ENCODE assay signal across 9 cellular contexts in the genomic region with DNA sequence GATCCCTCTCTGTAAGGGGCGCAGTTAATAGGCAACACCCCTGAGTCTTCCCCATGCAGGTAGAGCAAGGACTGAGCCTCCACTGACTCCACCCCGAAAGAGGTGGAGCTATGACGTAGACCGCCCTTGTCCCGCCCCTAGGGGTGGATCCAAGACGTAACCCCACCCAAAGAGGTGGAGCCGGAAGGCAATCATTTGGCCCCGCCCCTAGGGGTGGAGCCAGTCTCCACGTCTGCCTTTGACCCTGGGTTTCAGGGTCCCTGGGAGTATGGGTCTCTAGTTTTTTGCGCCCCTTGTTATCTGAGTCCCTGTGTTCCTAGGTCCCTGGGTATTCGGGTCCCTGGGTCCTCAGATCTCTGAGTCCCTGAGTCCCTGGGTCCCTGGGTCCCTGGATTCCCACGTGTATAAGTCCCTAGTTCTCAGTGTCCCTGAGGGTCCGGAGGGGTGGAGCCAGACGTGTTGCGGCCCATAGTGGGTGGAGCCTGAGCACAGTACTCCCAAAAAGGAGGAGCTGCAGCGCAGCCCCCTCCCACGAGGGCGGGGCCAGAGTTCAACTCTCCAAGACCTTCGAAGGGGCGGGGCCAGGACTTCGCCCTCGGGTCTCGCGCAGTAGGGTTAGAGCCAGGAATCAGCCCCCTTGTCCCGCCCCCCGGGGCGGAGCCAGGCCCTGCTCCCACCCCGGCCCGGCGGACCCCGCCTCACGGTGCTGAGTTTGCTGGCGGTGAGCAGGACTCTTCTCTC. TPM values are rescaled to one million over a fixed set of nuclear protein-coding genes. Genes with fewer than 3 reads are reported as not detected.
DNase-seq lines count a peak whose midpoint lies in the region; ATAC-seq and TF ChIP-seq lines count a peak whose summit lies in the region.
"Had no signal": no experiment of that assay in that cellular context is flagged by ENCODE, and none has a peak within 500 bp of the region (broad histone marks: within the 10 kb centered on the region; RNA-seq: fewer than 3 reads in every experiment).

No MANE protein-coding gene starts in this region.

- H3K27me3 ChIP-seq in endodermal cell (ENCODE audit: control insufficient read depth, insufficient read depth, low read length, poor library complexity, severe bottlenecking) = peaks cover 17% of the 10 kb centered on the region
- H3K27me3 ChIP-seq in mesenchymal stem cell (ENCODE audit: control insufficient read depth in 1 of 2, insufficient read depth in 1 of 2, low read length in 2 of 2) = peaks cover 19 to 60% of the 10 kb centered on the region in 2 experiments
- H3K27me3 ChIP-seq: neutrophil had no signal

- H3K4ac ChIP-seq in mesenchymal stem cell (ENCODE audit: low read depth in 1 of 2, low read length in 2 of 2) = no peak overlapping the region

- H3K4me3 ChIP-seq in endodermal cell (ENCODE audit: low read length) (peak overlapping the region; percentile 84), mesenchymal stem cell (ENCODE audit: insufficient read depth in 1 of 2, low read depth in 1 of 2, low read length in 2 of 2) (peak overlapping the region in 1 of 2 experiments; percentile 34)

- H3K23ac ChIP-seq in mesenchymal stem cell (ENCODE audit: low read length in 2 of 2) = no peak overlapping the region

- H2BK120ac ChIP-seq in mesenchymal stem cell (ENCODE audit: low read depth, low read length) = no peak overlapping the region

- no peak overlapping the region for H4K8ac ChIP-seq in mesenchymal stem cell (ENCODE audit: low read length)

- no peaks in the 10 kb centered on the region for H3K27me3 Mint-ChIP-seq in activated CD8-positive, alpha-beta T cell treated with anti-CD3 and anti-CD28 coated beads, Interleukin-2, amount 10 ng/mL, durations not matched to agents 7 days and 5 days (ENCODE audit: low read depth)
- peaks cover 32% of the 10 kb centered on the region for H3K27me3 Mint-ChIP-seq in endodermal cell (ENCODE audit: insufficient read depth)

- no peak overlapping the region for H2AK5ac ChIP-seq in mesenchymal stem cell (ENCODE audit: low read length, severe bottlenecking)

- H4K91ac ChIP-seq in mesenchymal stem cell (ENCODE audit: low read length) = no peak overlapping the region

- H2BK5ac ChIP-seq in mesenchymal stem cell (ENCODE audit: low read depth, low read length, poor library complexity, severe bottlenecking) = no peak overlapping the region

- CTCF ChIA-PET in activated CD8-positive, alpha-beta T cell treated with anti-CD3 and anti-CD28 coated beads, Interleukin-2, amount 10 ng/mL, durations not matched to agents 7 days and 5 days (lab: Charles Lee) = no interaction called here

- H3K9me3 Mint-ChIP-seq in activated CD8-positive, alpha-beta T cell treated with anti-CD3 and anti-CD28 coated beads, Interleukin-2, amount 10 ng/mL, durations not matched to agents 7 days and 5 days (ENCODE audit: insufficient read depth) = no peaks in the 10 kb centered on the region
- no peaks in the 10 kb centered on the region for H3K9me3 Mint-ChIP-seq in endodermal cell

- POLR2A ChIA-PET in activated CD8-positive, alpha-beta T cell treated with anti-CD3 and anti-CD28 coated beads, Interleukin-2, amount 10 ng/mL, durations not matched to agents 7 days and 5 days (lab: Charles Lee) = no interaction called here

- peaks cover 17% of the 10 kb centered on the region for H3K4me1 Mint-ChIP-seq in activated CD8-positive, alpha-beta T cell treated with anti-CD3 and anti-CD28 coated beads, Interleukin-2, amount 10 ng/mL, durations not matched to agents 7 days and 5 days (ENCODE audit: low read depth)
- no peaks in the 10 kb centered on the region for H3K4me1 Mint-ChIP-seq in endodermal cell

- H3K14ac ChIP-seq in mesenchymal stem cell (ENCODE audit: low read length in 2 of 2) = no peak overlapping the region

- H2BK15ac ChIP-seq in mesenchymal stem cell (ENCODE audit: low read depth, poor library complexity, severe bottlenecking) = no peak overlapping the region

- ATAC-seq in activated CD8-positive, alpha-beta T cell treated with anti-CD3 and anti-CD28 coated beads, Interleukin-2, amount 10 ng/mL, durations not matched to agents 7 days and 5 days = peak; percentile 88
- no peak for ATAC-seq in HG02571 (IDR thresholded peaks at IDR 0.05; ENCODE audit: unreplicated experiment)
- no peak for ATAC-seq in GM21529 (IDR thresholded peaks at IDR 0.05; ENCODE audit: unreplicated experiment)

- H3K9ac ChIP-seq in endodermal cell (ENCODE audit: extremely low read depth, low read length, poor library complexity, severe bottlenecking) (no peak overlapping the region), mesenchymal stem cell (ENCODE audit: low read length) (no peak overlapping the region)

- no peak overlapping the region for H3K4me3 Mint-ChIP-seq in activated CD8-positive, alpha-beta T cell treated with anti-CD3 and anti-CD28 coated beads, Interleukin-2, amount 10 ng/mL, durations not matched to agents 7 days and 5 days
- peak overlapping the region; percentile 52 for H3K4me3 Mint-ChIP-seq in endodermal cell

- no peak overlapping the region for H2AFZ ChIP-seq in mesenchymal stem cell (ENCODE audit: low read depth, low read length)

- H3K27ac ChIP-seq in endodermal cell (ENCODE audit: low read depth, low read length) (no peak overlapping the region), mesenchymal stem cell (ENCODE audit: low read length, poor library complexity, severe bottlenecking) (no peak overlapping the region)
- H3K27ac ChIP-seq: neutrophil had no signal

- H3K9me3 ChIP-seq in endodermal cell (ENCODE audit: control insufficient read depth, low read length) = no peaks in the 10 kb centered on the region
- no peaks in the 10 kb centered on the region for H3K9me3 ChIP-seq in mesenchymal stem cell (ENCODE audit: control insufficient read depth, low read length)
- H3K9me3 ChIP-seq: neutrophil had no signal

- H3K18ac ChIP-seq in mesenchymal stem cell (ENCODE audit: low read depth in 1 of 2, low read length in 2 of 2) = no peak overlapping the region

- DNase-seq in COLO829 (ENCODE audit: low spot score) (peak; percentile 82), NCI-H1930 (lab: John Stamatoyannopoulos, UW) (peak; percentile 70 to 80), endodermal cell (peak; percentile 100), mesenchymal stem cell (peak; percentile 53)
- DNase-seq in activated CD8-positive, alpha-beta T cell treated with anti-CD3 and anti-CD28 coated beads, Interleukin-2, amount 10 ng/mL, durations not matched to agents 7 days and 5 days = peak; percentile 66
- peak; percentile 89 for DNase-seq in stimulated activated CD8-positive, alpha-beta memory T cell treated with anti-CD3 and anti-CD28 coated beads, Interleukin-4, amount 100 ng/mL, for 48 hours

- peaks cover 31% of the 10 kb centered on the region for H3K36me3 Mint-ChIP-seq in activated CD8-positive, alpha-beta T cell treated with anti-CD3 and anti-CD28 coated beads, Interleukin-2, amount 10 ng/mL, durations not matched to agents 7 days and 5 days (ENCODE audit: low read depth)
- H3K36me3 Mint-ChIP-seq in endodermal cell (ENCODE audit: low read depth) = no peaks in the 10 kb centered on the region

- no peaks in the 10 kb centered on the region for H3K79me1 ChIP-seq in mesenchymal stem cell (replicated peaks; ENCODE audit: low read length, poor library complexity, severe bottlenecking)

- no peaks in the 10 kb centered on the region for H3K4me1 ChIP-seq in endodermal cell (ENCODE audit: control insufficient read depth, insufficient read depth, low read length)
- H3K4me1 ChIP-seq in mesenchymal stem cell (ENCODE audit: control insufficient read depth, insufficient read depth, low read depth, low read length) = peaks cover 25% of the 10 kb centered on the region

- no peak overlapping the region for H2BK12ac ChIP-seq in mesenchymal stem cell (ENCODE audit: low read length in 2 of 2)

- WGBS in endodermal cell (ENCODE audit: insufficient coverage in 1 of 2, insufficient read length in 1 of 2), 2 experiments = 3 to 7% methylated on average over 18 to 33 of the region's 33 CpGs
- 3% methylated on average over 33 of the region's 33 CpGs for WGBS in mesenchymal stem cell

- H3K36me3 ChIP-seq in endodermal cell (ENCODE audit: control insufficient read depth, insufficient read depth, low read length) = no peaks in the 10 kb centered on the region
- no peaks in the 10 kb centered on the region for H3K36me3 ChIP-seq in mesenchymal stem cell (ENCODE audit: control insufficient read depth in 1 of 2, insufficient read depth in 2 of 2, low read depth in 1 of 2, low read length in 2 of 2)

- no peak overlapping the region for H3K27ac Mint-ChIP-seq in activated CD8-positive, alpha-beta T cell treated with anti-CD3 and anti-CD28 coated beads, Interleukin-2, amount 10 ng/mL, durations not matched to agents 7 days and 5 days
- peak overlapping the region; percentile 94 for H3K27ac Mint-ChIP-seq in endodermal cell

- TF ChIP-seq CTCF in endodermal cell (conservative IDR thresholded peaks at IDR 0.05) = no peak

- peak overlapping the region; percentile 61 for H3K4me2 ChIP-seq in mesenchymal stem cell (ENCODE audit: low read length, poor library complexity, severe bottlenecking)

RNA-seq across cellular contexts. Expression of gene DENND1C, which starts 5.3 kb away (rescaled TPM):
- 10 to 100 TPM; 94.1 to 97.5 TPM for total RNA-seq in activated CD8-positive, alpha-beta T cell treated with anti-CD3 and anti-CD28 coated beads, Interleukin-2, amount 10 ng/mL, durations not matched to agents 7 days and 5 days
- total RNA-seq in endodermal cell = 1 to 10 TPM; 1.7 to 2.1 TPM
- 0.75 TPM for polyA plus RNA-seq in endodermal cell (2013, experiment 1 of 2)
- polyA plus RNA-seq in endodermal cell (2013, experiment 2 of 2) = 0.79 TPM
- polyA plus RNA-seq in mesenchymal stem cell (2013, experiment 1 of 2) = 0.03 TPM
- 0.04 TPM for polyA plus RNA-seq in mesenchymal stem cell (2013, experiment 2 of 2)

RNA-seq across cellular contexts. Expression of gene CRB3, which starts 12.3 kb away (rescaled TPM):
- total RNA-seq in activated CD8-positive, alpha-beta T cell treated with anti-CD3 and anti-CD28 coated beads, Interleukin-2, amount 10 ng/mL, durations not matched to agents 7 days and 5 days = 1 to 10 TPM in 1 of 2 experiments, not detected in 1; 1.1 TPM
- total RNA-seq in endodermal cell = 10 to 100 TPM; 46.4 to 50.9 TPM
- polyA plus RNA-seq in endodermal cell (2013, experiment 1 of 2) = 5.0 TPM
- polyA plus RNA-seq in endodermal cell (2013, experiment 2 of 2) = 4.1 TPM
- not detected for polyA plus RNA-seq in mesenchymal stem cell (2013, experiment 1 of 2)
- polyA plus RNA-seq in mesenchymal stem cell (2013, experiment 2 of 2) = not detected

RNA-seq across cellular contexts. Expression of gene SLC25A23, which starts 16.7 kb away (rescaled TPM):
- 10 to 100 TPM; 27.5 to 28.0 TPM for total RNA-seq in activated CD8-positive, alpha-beta T cell treated with anti-CD3 and anti-CD28 coated beads, Interleukin-2, amount 10 ng/mL, durations not matched to agents 7 days and 5 days
- 10 to 100 TPM; 34.9 to 39.5 TPM for total RNA-seq in endodermal cell
- 47.3 TPM for polyA plus RNA-seq in endodermal cell (2013, experiment 1 of 2)
- polyA plus RNA-seq in endodermal cell (2013, experiment 2 of 2) = 45.8 TPM
- 60.2 TPM for polyA plus RNA-seq in mesenchymal stem cell (2013, experiment 1 of 2)
- 59.0 TPM for polyA plus RNA-seq in mesenchymal stem cell (2013, experiment 2 of 2)

RNA-seq across cellular contexts. Expression of gene TUBB4A, which starts 25.8 kb away (rescaled TPM):
- total RNA-seq in activated CD8-positive, alpha-beta T cell treated with anti-CD3 and anti-CD28 coated beads, Interleukin-2, amount 10 ng/mL, durations not matched to agents 7 days and 5 days = 1 to 10 TPM; 6.6 to 6.9 TPM
- total RNA-seq in endodermal cell = 1 to 10 TPM; 5.2 to 7.5 TPM
- polyA plus RNA-seq in endodermal cell (2013, experiment 1 of 2) = 14.0 TPM
- 9.9 TPM for polyA plus RNA-seq in endodermal cell (2013, experiment 2 of 2)
- polyA plus RNA-seq in mesenchymal stem cell (2013, experiment 1 of 2) = not detected
- 0.01 TPM for polyA plus RNA-seq in mesenchymal stem cell (2013, experiment 2 of 2)

RNA-seq across cellular contexts. Expression of gene SLC25A41, which starts 42.8 kb away (rescaled TPM):
- total RNA-seq in activated CD8-positive, alpha-beta T cell treated with anti-CD3 and anti-CD28 coated beads, Interleukin-2, amount 10 ng/mL, durations not matched to agents 7 days and 5 days = under 1 TPM; 0.16 to 0.18 TPM
- under 1 TPM in 1 of 2 donors, not detected in 1; 0.46 TPM for total RNA-seq in endodermal cell
- 0.85 TPM for polyA plus RNA-seq in endodermal cell (2013, experiment 1 of 2)
- polyA plus RNA-seq in endodermal cell (2013, experiment 2 of 2) = 0.54 TPM
- 0.04 TPM for polyA plus RNA-seq in mesenchymal stem cell (2013, experiment 1 of 2)
- 0.11 TPM for polyA plus RNA-seq in mesenchymal stem cell (2013, experiment 2 of 2)

Comparison
In these comparisons a context has a peak if more than half of its experiments do, and no peak if none do; other contexts are left out.
1. RNA of gene DENND1C, which starts 5.3 kb away (total RNA-seq): 94.1 to 97.5 TPM in activated CD8-positive, alpha-beta T cell treated with anti-CD3 and anti-CD28 coated beads, Interleukin-2, amount 10 ng/mL, durations not matched to agents 7 days and 5 days; 1.7 to 2.1 TPM in endodermal cell; every median in the first group is over 10 times any median in the second.
2. RNA of gene CRB3, which starts 12.3 kb away (total RNA-seq): 46.4 to 50.9 TPM in endodermal cell; 1.1 TPM in activated CD8-positive, alpha-beta T cell treated with anti-CD3 and anti-CD28 coated beads, Interleukin-2, amount 10 ng/mL, durations not matched to agents 7 days and 5 days; every median in the first group is over 10 times any median in the second.
3. Peak in every context shown above with its lines, with median percentiles within 50 percentile points of each other: DNase-seq.